ENCODE assay signal across 11 cellular contexts in genomic region chr12:9365296-9365695, GRCh38.
A peak's percentile ranks its signal among the peaks of the same experiment; 100 is the strongest.
DNase-seq lines count a peak whose midpoint lies in the region; ATAC-seq lines count a peak whose summit lies in the region.
"Had no signal": no experiment of that assay in that cellular context is flagged by ENCODE, and none has a peak within 500 bp of the region (broad histone marks: within the 10 kb centered on the region; RNA-seq: fewer than 3 reads in every experiment).

No MANE protein-coding gene starts in this region.

- ATAC-seq in stimulated activated effector memory CD8-positive, alpha-beta T cell treated with anti-CD3 and anti-CD28 coated beads, Interleukin-12 subunit alpha, Interleukin-12 subunit beta, amount 100 ng/mL, for 72 hours: no peak

- H3K36me3 Mint-ChIP-seq in activated T-cell treated with anti-CD3 and anti-CD28 coated beads, Interleukin-2, amount 50 U/mL, for 24 hours (ENCODE audit: low read depth): no peaks in the 10 kb centered on the region
- H3K36me3 Mint-ChIP-seq in stimulated activated effector memory CD8-positive, alpha-beta T cell treated with anti-CD3 and anti-CD28 coated beads, Interleukin-12 subunit alpha, Interleukin-12 subunit beta, amount 100 ng/mL, for 72 hours: peaks cover 21% of the 10 kb centered on the region
- H3K36me3 Mint-ChIP-seq: activated naive CD4-positive, alpha-beta T cell treated with anti-CD3 and anti-CD28 coated beads, Interleukin-2, amount 10 ng/mL, durations not matched to agents 7 days and 5 days had no signal

- DNase-seq in activated T-cell treated with anti-CD3 and anti-CD28 coated beads, Interleukin-2, amount 50 U/mL, for 24 hours: no peak
- no peak for DNase-seq in activated T-cell treated with anti-CD3 and anti-CD28 coated beads, Interleukin-2, amount 50 U/mL, for 1 hour
- DNase-seq in RPMI7951 (ENCODE audit: low read depth) (peak; percentile 46), epithelial cell of prostate (ENCODE audit: low read depth, low spot score) (no peak), NCI-H1105 (lab: John Stamatoyannopoulos, UW) (no peak), NCI-H748 (lab: John Stamatoyannopoulos, UW; ENCODE audit: unreplicated experiment) (no peak), NCI-H345 (lab: John Stamatoyannopoulos, UW) (no peak)
- DNase-seq in stimulated activated effector memory CD8-positive, alpha-beta T cell treated with anti-CD3 and anti-CD28 coated beads, Interleukin-12 subunit alpha, Interleukin-12 subunit beta, amount 100 ng/mL, for 72 hours (ENCODE audit: low spot score in 2 of 2): no peak
- DNase-seq: KBM-7 had no signal

- peaks cover 49% of the 10 kb centered on the region for H3K4me1 Mint-ChIP-seq in activated T-cell treated with anti-CD3 and anti-CD28 coated beads, Interleukin-2, amount 50 U/mL, for 24 hours (ENCODE audit: low read depth)
- H3K4me1 Mint-ChIP-seq in stimulated activated effector memory CD8-positive, alpha-beta T cell treated with anti-CD3 and anti-CD28 coated beads, Interleukin-12 subunit alpha, Interleukin-12 subunit beta, amount 100 ng/mL, for 72 hours: peaks cover 70% of the 10 kb centered on the region

- H3K9me3 Mint-ChIP-seq in activated T-cell treated with anti-CD3 and anti-CD28 coated beads, Interleukin-2, amount 50 U/mL, for 24 hours: no peaks in the 10 kb centered on the region
- no peaks in the 10 kb centered on the region for H3K9me3 Mint-ChIP-seq in stimulated activated effector memory CD8-positive, alpha-beta T cell treated with anti-CD3 and anti-CD28 coated beads, Interleukin-12 subunit alpha, Interleukin-12 subunit beta, amount 100 ng/mL, for 72 hours
- H3K9me3 Mint-ChIP-seq: activated naive CD4-positive, alpha-beta T cell treated with anti-CD3 and anti-CD28 coated beads, Interleukin-2, amount 10 ng/mL, durations not matched to agents 7 days and 5 days had no signal

- peak overlapping the region; percentile 39 for H3K4me3 Mint-ChIP-seq in activated T-cell treated with anti-CD3 and anti-CD28 coated beads, Interleukin-2, amount 50 U/mL, for 24 hours
- peak overlapping the region; percentile 71 for H3K4me3 Mint-ChIP-seq in stimulated activated effector memory CD8-positive, alpha-beta T cell treated with anti-CD3 and anti-CD28 coated beads, Interleukin-12 subunit alpha, Interleukin-12 subunit beta, amount 100 ng/mL, for 72 hours
- H3K4me3 Mint-ChIP-seq: activated naive CD4-positive, alpha-beta T cell treated with anti-CD3 and anti-CD28 coated beads, Interleukin-2, amount 10 ng/mL, durations not matched to agents 7 days and 5 days had no signal

- H3K27ac Mint-ChIP-seq in activated T-cell treated with anti-CD3 and anti-CD28 coated beads, Interleukin-2, amount 50 U/mL, for 24 hours: peak overlapping the region; percentile 91
- peak overlapping the region; percentile 94 for H3K27ac Mint-ChIP-seq in stimulated activated effector memory CD8-positive, alpha-beta T cell treated with anti-CD3 and anti-CD28 coated beads, Interleukin-12 subunit alpha, Interleukin-12 subunit beta, amount 100 ng/mL, for 72 hours

- peak overlapping the region; percentile 72 for H3K27ac ChIP-seq in epithelial cell of prostate
- H3K27ac ChIP-seq: WERI-Rb-1 had no signal

- peaks cover 23% of the 10 kb centered on the region for H3K27me3 Mint-ChIP-seq in activated T-cell treated with anti-CD3 and anti-CD28 coated beads, Interleukin-2, amount 50 U/mL, for 24 hours
